ENCODE assay signal across 13 cellular contexts in genomic region chr9:86097510-86098224, GRCh38. TPM values are rescaled to one million over a fixed set of nuclear protein-coding genes. Genes with fewer than 3 reads are reported as not detected.
DNase-seq lines count a peak whose midpoint lies in the region; ATAC-seq, FAIRE-seq and TF ChIP-seq lines count a peak whose summit lies in the region.
"Had no signal": no experiment of that assay in that cellular context is flagged by ENCODE, and none has a peak within 500 bp of the region (broad histone marks: within the 10 kb centered on the region; RNA-seq: fewer than 3 reads in every experiment).

No MANE protein-coding gene starts in this region.

- H3K4me3 Mint-ChIP-seq in naive thymus-derived CD8-positive, alpha-beta T cell, result peak overlapping the region in 5 of 10 donors; percentile 64 to 71 (median 68)

- no peak for ATAC-seq in naive thymus-derived CD8-positive, alpha-beta T cell
- no peak for ATAC-seq in GM21515 (IDR thresholded peaks at IDR 0.05; ENCODE audit: unreplicated experiment)
- ATAC-seq in GM18511 (IDR thresholded peaks at IDR 0.05; ENCODE audit: unreplicated experiment), result no peak
- ATAC-seq: gastroesophageal sphincter had no signal

- DNase-seq in DMS53 (lab: John Stamatoyannopoulos, UW), result peak; percentile 52
- no peak for DNase-seq in DMS53 treated with DMSO at 0.1 percent for 48 hours (lab: John Stamatoyannopoulos, UW; ENCODE audit: unreplicated experiment)
- no peak for DNase-seq in SJCRH30
- no peak for DNase-seq in fibroblast of the aortic adventitia (ENCODE audit: low read depth)
- DNase-seq in small intestine, result peak; percentile 50
- DNase-seq in naive thymus-derived CD8-positive, alpha-beta T cell, result no peak
- DNase-seq: activated T-cell treated with anti-CD3 and anti-CD28 coated beads, Interleukin-2, amount 50 U/mL, for 1 hour; HCEC 1CT; ovary; stimulated activated CD8-positive, alpha-beta memory T cell treated with anti-CD3 and anti-CD28 coated beads, Interleukin-4, amount 100 ng/mL, for 48 hours had no signal

- H3K4me3 ChIP-seq in SJCRH30 (peak overlapping the region; percentile 100), fibroblast of the aortic adventitia (ENCODE audit: low read depth, low read length) (peak overlapping the region; percentile 82), small intestine (ENCODE audit: low read depth in 1 of 2, low read length in 2 of 2) (no peak overlapping the region)

- H3K27ac ChIP-seq in SJCRH30 (no peak overlapping the region), small intestine (ENCODE audit: low read depth in 1 of 2, low read length in 1 of 2) (peak overlapping the region in 1 of 2 donors; percentile 38)
- H3K27ac ChIP-seq: gastroesophageal sphincter, ovary had no signal

- 20 to 59% (median 40%) methylated on average over 10 of the region's 10 CpGs for WGBS in small intestine, 3 donors

- H3K4me1 ChIP-seq in SJCRH30 (peaks cover 9% of the 10 kb centered on the region), small intestine (ENCODE audit: control insufficient read depth in 2 of 2, insufficient read depth in 1 of 2, low read depth in 1 of 2, low read length in 1 of 2) (peaks cover 0 to 6% of the 10 kb centered on the region in 2 donors)

- peaks cover 0 to 4% (median 0%) of the 10 kb centered on the region in 3 donors for H3K36me3 Mint-ChIP-seq in naive thymus-derived CD8-positive, alpha-beta T cell

- H3K9me3 ChIP-seq in SJCRH30 (replicated peaks) (no peaks in the 10 kb centered on the region; the same call in 1 of the 2 replicates), small intestine (ENCODE audit: control insufficient read depth, low read depth) (no peaks in the 10 kb centered on the region)
- H3K9me3 ChIP-seq: gastroesophageal sphincter, ovary had no signal

- no peaks in the 10 kb centered on the region for H3K9me3 Mint-ChIP-seq in naive thymus-derived CD8-positive, alpha-beta T cell

- H3K4me1 Mint-ChIP-seq in naive thymus-derived CD8-positive, alpha-beta T cell, result peaks cover 7 to 12% (median 10%) of the 10 kb centered on the region in 4 donors

- FAIRE-seq in small intestine (lab: Jason Lieb, UNC), result no peak

- POLR2A ChIA-PET in naive thymus-derived CD8-positive, alpha-beta T cell (lab: Charles Lee), result no interaction called here

- no peak for TF ChIP-seq CTCF in fibroblast of the aortic adventitia (IDR thresholded peaks at IDR 0.05; ENCODE audit: insufficient read depth, low read length)

- H3K27ac Mint-ChIP-seq in naive thymus-derived CD8-positive, alpha-beta T cell, result no peak overlapping the region

- peaks cover 16 to 39% (median 21%) of the 10 kb centered on the region in 5 donors for H3K27me3 Mint-ChIP-seq in naive thymus-derived CD8-positive, alpha-beta T cell

- H3K27me3 ChIP-seq in SJCRH30, result no peaks in the 10 kb centered on the region
- H3K27me3 ChIP-seq in small intestine (ENCODE audit: control insufficient read depth in 2 of 2, insufficient read depth in 2 of 2, low read length in 2 of 2), result no peaks in the 10 kb centered on the region
- H3K27me3 ChIP-seq: gastroesophageal sphincter, ovary had no signal

- H3K36me3 ChIP-seq in SJCRH30, result peaks cover 3% of the 10 kb centered on the region; the same call in 1 of the 2 replicates
- H3K36me3 ChIP-seq in small intestine (ENCODE audit: control insufficient read depth in 2 of 2, insufficient read depth in 2 of 2, low read length in 2 of 2), result no peaks in the 10 kb centered on the region
- H3K36me3 ChIP-seq: gastroesophageal sphincter, ovary had no signal

RNA-seq across cellular contexts. Expression of gene GOLM1, which starts 1.7 kb away (rescaled TPM):
- 116 and 120 TPM in 2 replicates for total RNA-seq in SJCRH30 (2014; rRNA removed; shearing (Covaris generic))
- 53.5 and 72.0 TPM in 2 replicates for total RNA-seq in fibroblast of the aortic adventitia (ENCODE audit: low replicate concordance)
- polyA plus RNA-seq in small intestine, result 100 to 1,000 TPM in 1 of 3 donors, 10 to 100 TPM in 2; 17.8 to 318 (median 22.6) TPM
- 1 to 10 TPM in 1 of 2 experiments, under 1 TPM in 1; 0.75 to 1.5 TPM for total RNA-seq in naive thymus-derived CD8-positive, alpha-beta T cell
- 1 to 10 TPM in 2 of 3 donors, under 1 TPM in 1; 0.83 to 1.2 (median 1.1) TPM for polyA plus RNA-seq in naive thymus-derived CD8-positive, alpha-beta T cell

Comparison
In these comparisons a context has a peak if more than half of its experiments do, and no peak if none do; other contexts are left out.
1. DNase-seq: peak in DMS53 (single experiment) and small intestine (single experiment); none in DMS53 treated with DMSO at 0.1 percent for 48 hours (single experiment), SJCRH30 (0 of 2), fibroblast of the aortic adventitia (single experiment) and naive thymus-derived CD8-positive, alpha-beta T cell (0 of 10).
2. H3K4me3 ChIP-seq: peak in SJCRH30 (single experiment) and fibroblast of the aortic adventitia (single experiment); none in small intestine (0 of 2).
3. RNA of gene GOLM1, which starts 1.7 kb away (total RNA-seq): 116 to 120 TPM in SJCRH30 and 53.5 to 72.0 TPM in fibroblast of the aortic adventitia; 0.75 to 1.5 TPM in naive thymus-derived CD8-positive, alpha-beta T cell; every median in the first group is over 10 times any median in the second.